10 cellular contexts compared by ENCODE assay signal in the genomic region with DNA sequence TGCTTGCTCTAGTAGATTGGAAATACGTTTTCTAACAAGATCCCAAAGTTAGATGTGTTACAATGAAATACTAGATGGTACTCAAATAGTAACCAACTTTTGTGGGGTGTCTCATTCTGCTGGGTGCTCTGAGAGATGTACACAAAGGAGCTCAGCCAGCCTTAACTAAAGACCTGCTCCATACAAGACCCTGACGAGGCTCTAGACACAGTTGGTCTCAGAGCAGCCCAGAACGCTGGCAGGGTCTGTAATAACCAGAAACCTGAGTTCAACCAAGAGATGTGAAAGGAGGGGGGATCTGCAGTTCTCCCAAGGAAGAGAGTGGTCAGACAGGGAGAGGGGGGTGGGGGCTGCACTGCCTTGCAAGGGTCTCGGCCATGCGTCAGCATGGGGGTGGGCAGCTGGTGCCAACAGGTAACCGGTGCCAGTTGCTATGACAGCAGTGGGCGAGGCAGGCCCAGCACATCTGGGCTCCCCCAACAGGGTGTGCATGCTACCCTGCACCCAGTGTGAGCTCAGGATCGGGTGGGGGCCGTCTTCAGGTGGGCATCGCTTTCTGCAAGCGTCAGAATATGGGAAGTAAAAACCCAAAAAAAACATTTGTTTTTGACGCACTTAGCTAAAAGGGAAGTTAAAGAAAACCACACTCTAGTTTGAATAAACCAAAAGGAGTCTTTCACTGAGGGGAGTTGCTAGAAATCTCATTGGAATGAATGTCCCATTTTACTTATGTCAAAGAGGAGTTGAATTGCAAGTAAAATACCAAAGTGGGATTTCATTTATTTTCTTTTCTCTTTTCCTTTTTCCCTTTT.
A peak's percentile ranks its signal among the peaks of the same experiment; 100 is the strongest.
DNase-seq lines count a peak whose midpoint lies in the region; ATAC-seq and TF ChIP-seq lines count a peak whose summit lies in the region.
"Had no signal": no experiment of that assay in that cellular context is flagged by ENCODE, and none has a peak within 500 bp of the region (broad histone marks: within the 10 kb centered on the region; RNA-seq: fewer than 3 reads in every experiment).

No MANE protein-coding gene starts in this region.

- no peaks in the 10 kb centered on the region for H3K27me3 ChIP-seq in left lung
- H3K27me3 ChIP-seq: adrenal gland, thyroid gland had no signal

- DNase-seq in SIG-M5 treated with dmso at 0.1 percent for 504 hours (lab: John Stamatoyannopoulos, UW; ENCODE audit: unreplicated experiment) (peak; percentile 68), left lung (peak in 1 of 2 donors; percentile 70), NCI-H1436 treated with DMSO at 0.1 percent for 48 hours (lab: John Stamatoyannopoulos, UW) (no peak), NK-92 (lab: John Stamatoyannopoulos, UW; ENCODE audit: unreplicated experiment) (no peak), D341Med (ENCODE audit: low spot score) (no peak)

- peaks cover 0 to 23% of the 10 kb centered on the region in 2 donors for H3K36me3 ChIP-seq in left lung
- H3K36me3 ChIP-seq: adrenal gland had no signal

- peak overlapping the region in 1 of 2 donors; percentile 29 for H3K27ac ChIP-seq in left lung
- H3K27ac ChIP-seq: thyroid gland had no signal

- no peak overlapping the region for H3K4me3 ChIP-seq in left lung
- H3K4me3 ChIP-seq: adrenal gland, thyroid gland had no signal

- peaks cover 0 to 16% of the 10 kb centered on the region in 2 donors for H3K4me1 ChIP-seq in left lung

- intact Hi-C loops in left lung (cut with DNase I) = no loop called here

- no peaks in the 10 kb centered on the region for H3K9me3 ChIP-seq in left lung
- H3K9me3 ChIP-seq: adrenal gland, thyroid gland had no signal

- no peak for TF ChIP-seq CTCF in left lung (IDR thresholded peaks at IDR 0.05)

- ATAC-seq in GM18861 (IDR thresholded peaks at IDR 0.05; ENCODE audit: unreplicated experiment) = peak; percentile 40
- peak; percentile 40 for ATAC-seq in HG02763 (IDR thresholded peaks at IDR 0.05; ENCODE audit: unreplicated experiment)
- peak; percentile 69 for ATAC-seq in left lung
- no peak for ATAC-seq in HG02973 (IDR thresholded peaks at IDR 0.05; ENCODE audit: unreplicated experiment)
